Comparison of ENCODE assay signal across 21 cellular contexts in genomic region chr13:111629016-111629415, GRCh38.
"Had no signal": no experiment of that assay in that cellular context is flagged by ENCODE, and none has a peak within 500 bp of the region (broad histone marks: within the 10 kb centered on the region; RNA-seq: fewer than 3 reads in every experiment).

No MANE protein-coding gene starts in this region.

- H3K4me3 Mint-ChIP-seq: immature natural killer cell; mesothelial cell of epicardium; naive B cell; natural killer cell treated with Interleukin-12 subunit alpha and Interleukin-12 subunit beta and Interleukin-15 and Interleukin-18, amount 100 ng/mL, for 72 hours; stimulated activated naive CD8-positive, alpha-beta T cell treated with anti-CD3 and anti-CD28 coated beads, Interleukin-15, amount 100 ng/mL, for 72 hours had no signal

- H3K27me3 ChIP-seq: thyroid gland, vagina had no signal

- H3K9me3 ChIP-seq: mucosa of descending colon, psoas muscle, suprapubic skin, thyroid gland, vagina had no signal

- H3K9me3 Mint-ChIP-seq: immature natural killer cell; mesothelial cell of epicardium; natural killer cell treated with Interleukin-12 subunit alpha and Interleukin-12 subunit beta and Interleukin-15 and Interleukin-18, amount 100 ng/mL, for 72 hours; stimulated activated naive CD8-positive, alpha-beta T cell treated with anti-CD3 and anti-CD28 coated beads, Interleukin-15, amount 100 ng/mL, for 72 hours had no signal

- H3K27ac Mint-ChIP-seq: immature natural killer cell; mesothelial cell of epicardium; naive B cell; natural killer cell treated with Interleukin-12 subunit alpha and Interleukin-12 subunit beta and Interleukin-15 and Interleukin-18, amount 100 ng/mL, for 72 hours; stimulated activated naive CD8-positive, alpha-beta T cell treated with anti-CD3 and anti-CD28 coated beads, Interleukin-15, amount 100 ng/mL, for 72 hours had no signal

- H3K79me2 ChIP-seq: parathyroid adenoma had no signal

- H3K4me1 ChIP-seq: parathyroid adenoma, psoas muscle, suprapubic skin, thyroid gland, vagina had no signal

- DNase-seq: cortex of kidney; effector CD4-positive, alpha-beta T cell; immature natural killer cell; mesenchymal stem cell; mucosa of descending colon; naive B cell; occipital lobe; psoas muscle; small intestine; stimulated activated CD4-positive, alpha-beta T cell treated with anti-CD3 and anti-CD28 coated beads, Interleukin-15, amount 100 ng/mL, for 24 hours; stimulated activated CD4-positive, alpha-beta T cell treated with anti-CD3 and anti-CD28 coated beads, Interleukin-4, amount 100 ng/mL, for 1 hour; stimulated activated CD8-positive, alpha-beta memory T cell treated with anti-CD3 and anti-CD28 coated beads, Interleukin-4, amount 100 ng/mL, for 48 hours; stimulated activated naive CD4-positive, alpha-beta T cell; stimulated activated naive CD8-positive, alpha-beta T cell treated with anti-CD3 and anti-CD28 coated beads, Interleukin-15, amount 100 ng/mL, for 72 hours; thyroid gland; trophoblast cell had no signal

- H3K27ac ChIP-seq: parathyroid adenoma, psoas muscle, suprapubic skin, thyroid gland, vagina had no signal

- H3K4me1 Mint-ChIP-seq: immature natural killer cell; naive B cell; stimulated activated naive CD8-positive, alpha-beta T cell treated with anti-CD3 and anti-CD28 coated beads, Interleukin-15, amount 100 ng/mL, for 72 hours had no signal

- H2AFZ ChIP-seq: parathyroid adenoma had no signal

- H3K27me3 Mint-ChIP-seq: naive B cell; stimulated activated naive CD8-positive, alpha-beta T cell treated with anti-CD3 and anti-CD28 coated beads, Interleukin-15, amount 100 ng/mL, for 72 hours had no signal

- H3K36me3 ChIP-seq: suprapubic skin, thyroid gland, vagina had no signal

- H3K4me3 ChIP-seq: mucosa of descending colon, psoas muscle, suprapubic skin, thyroid gland, vagina had no signal

- ATAC-seq: mucosa of descending colon; natural killer cell treated with Interleukin-12 subunit alpha and Interleukin-12 subunit beta and Interleukin-15 and Interleukin-18, amount 100 ng/mL, for 72 hours; psoas muscle; stimulated activated naive CD8-positive, alpha-beta T cell treated with anti-CD3 and anti-CD28 coated beads, Interleukin-15, amount 100 ng/mL, for 72 hours had no signal

- H3K36me3 Mint-ChIP-seq: immature natural killer cell; mesothelial cell of epicardium; naive B cell; natural killer cell treated with Interleukin-12 subunit alpha and Interleukin-12 subunit beta and Interleukin-15 and Interleukin-18, amount 100 ng/mL, for 72 hours had no signal
